ENCODE assay signal across 10 cellular contexts in genomic region chr6:14706378-14706929, GRCh38.
DNase-seq lines count a peak whose midpoint lies in the region; ATAC-seq lines count a peak whose summit lies in the region.
"Had no signal": no experiment of that assay in that cellular context is flagged by ENCODE, and none has a peak within 500 bp of the region (broad histone marks: within the 10 kb centered on the region; RNA-seq: fewer than 3 reads in every experiment).

No MANE protein-coding gene starts in this region.

- DNase-seq in activated CD4-positive, alpha-beta T cell treated with anti-CD3 and anti-CD28 coated beads for 4 hours = peak; percentile 64 to 73
- DNase-seq in activated CD4-positive, alpha-beta T cell treated with anti-CD3 and anti-CD28 coated beads for 1 hour = no peak
- DNase-seq in astrocyte of the hippocampus (ENCODE audit: low read depth, low spot score) (peak; percentile 94), NCI-H1694 (lab: John Stamatoyannopoulos, UW) (no peak), NCI-H82 (lab: John Stamatoyannopoulos, UW) (no peak), NCI-H2029 treated with DMSO at 0.1 percent for 48 hours (lab: John Stamatoyannopoulos, UW) (no peak)
- DNase-seq in stimulated activated effector memory CD8-positive, alpha-beta T cell treated with anti-CD3 and anti-CD28 coated beads, Interleukin-12 subunit alpha, Interleukin-12 subunit beta, amount 100 ng/mL, for 72 hours (ENCODE audit: low spot score in 2 of 2) = peak; percentile 44 to 78

- H3K36me3 Mint-ChIP-seq in stimulated activated effector memory CD8-positive, alpha-beta T cell treated with anti-CD3 and anti-CD28 coated beads, Interleukin-12 subunit alpha, Interleukin-12 subunit beta, amount 100 ng/mL, for 72 hours = peaks cover 5% of the 10 kb centered on the region
- H3K36me3 Mint-ChIP-seq: CD4-positive, CD25-positive, alpha-beta regulatory T cell had no signal

- 79 to 84% methylated on average over 7 to 9 of the region's 12 CpGs for WGBS in mesodermal cell (ENCODE audit: insufficient coverage in 2 of 2), 2 experiments

- peaks cover 3% of the 10 kb centered on the region for H3K4me1 ChIP-seq in mesodermal cell (ENCODE audit: control insufficient read depth, insufficient read depth, low read length, poor library complexity, severe bottlenecking)

- peak overlapping the region; percentile 27 for H3K4me3 Mint-ChIP-seq in stimulated activated effector memory CD8-positive, alpha-beta T cell treated with anti-CD3 and anti-CD28 coated beads, Interleukin-12 subunit alpha, Interleukin-12 subunit beta, amount 100 ng/mL, for 72 hours
- H3K4me3 Mint-ChIP-seq: CD4-positive, CD25-positive, alpha-beta regulatory T cell; neural crest cell had no signal

- peak; percentile 96 for ATAC-seq in stimulated activated effector memory CD8-positive, alpha-beta T cell treated with anti-CD3 and anti-CD28 coated beads, Interleukin-12 subunit alpha, Interleukin-12 subunit beta, amount 100 ng/mL, for 72 hours

- H3K27ac ChIP-seq in mesodermal cell (ENCODE audit: low read depth, low read length, severe bottlenecking) = peak overlapping the region; percentile 57

- no peaks in the 10 kb centered on the region for H3K9me3 ChIP-seq in mesodermal cell (ENCODE audit: control insufficient read depth, low read length)

- peaks cover 60% of the 10 kb centered on the region for H3K4me1 Mint-ChIP-seq in stimulated activated effector memory CD8-positive, alpha-beta T cell treated with anti-CD3 and anti-CD28 coated beads, Interleukin-12 subunit alpha, Interleukin-12 subunit beta, amount 100 ng/mL, for 72 hours

- peak overlapping the region; percentile 71 for H3K27ac Mint-ChIP-seq in stimulated activated effector memory CD8-positive, alpha-beta T cell treated with anti-CD3 and anti-CD28 coated beads, Interleukin-12 subunit alpha, Interleukin-12 subunit beta, amount 100 ng/mL, for 72 hours
- H3K27ac Mint-ChIP-seq: CD4-positive, CD25-positive, alpha-beta regulatory T cell had no signal

- no peak overlapping the region for H3K4me3 ChIP-seq in mesodermal cell (ENCODE audit: extremely low read depth, insufficient read depth, low read length, poor library complexity, severe bottlenecking)

- no peaks in the 10 kb centered on the region for H3K36me3 ChIP-seq in mesodermal cell (ENCODE audit: control insufficient read depth, insufficient read depth, low read length)

- H3K9me3 Mint-ChIP-seq in stimulated activated effector memory CD8-positive, alpha-beta T cell treated with anti-CD3 and anti-CD28 coated beads, Interleukin-12 subunit alpha, Interleukin-12 subunit beta, amount 100 ng/mL, for 72 hours = peaks cover 8% of the 10 kb centered on the region

Comparison
In these comparisons a context has a peak if more than half of its experiments do, and no peak if none do; other contexts are left out.
1. DNase-seq: peak in activated CD4-positive, alpha-beta T cell treated with anti-CD3 and anti-CD28 coated beads for 4 hours (2 of 2), astrocyte of the hippocampus (single experiment) and stimulated activated effector memory CD8-positive, alpha-beta T cell treated with anti-CD3 and anti-CD28 coated beads, Interleukin-12 subunit alpha, Interleukin-12 subunit beta, amount 100 ng/mL, for 72 hours (2 of 2); none in activated CD4-positive, alpha-beta T cell treated with anti-CD3 and anti-CD28 coated beads for 1 hour (single experiment), NCI-H1694 (single experiment), NCI-H82 (single experiment) and NCI-H2029 treated with DMSO at 0.1 percent for 48 hours (single experiment).